18 cellular contexts compared by ENCODE assay signal in genomic region chr1:221606216-221606615, GRCh38.
"Had no signal": no experiment of that assay in that cellular context is flagged by ENCODE, and none has a peak within 500 bp of the region (broad histone marks: within the 10 kb centered on the region; RNA-seq: fewer than 3 reads in every experiment).

No MANE protein-coding gene starts in this region.

- H3K9me3 ChIP-seq: body of pancreas, heart right ventricle, neutrophil, pancreas had no signal

- H3K27me3 ChIP-seq: body of pancreas, heart right ventricle, neutrophil, pancreas had no signal

- H3K27ac ChIP-seq: body of pancreas, epithelial cell of prostate, heart right ventricle, neutrophil, pancreas had no signal

- ATAC-seq: activated CD8-positive, alpha-beta memory T cell treated with anti-CD3 and anti-CD28 coated beads, Interleukin-2, amount 10 ng/mL, durations not matched to agents 7 days and 5 days; body of pancreas; heart right ventricle; natural killer cell; pancreas; sciatic nerve; stimulated activated memory B cell treated with anti-CD40 and anti-IgM and Interleukin-4, amounts not matched to agents 10 μg/mL and 1 μg/mL and 100 μg/mL, for 72 hours; WTC11 had no signal

- DNase-seq: activated CD4-positive, alpha-beta memory T cell treated with anti-CD3 and anti-CD28 coated beads, Interleukin-2, amount 10 ng/mL, durations not matched to agents 7 days and 5 days; activated CD4-positive, alpha-beta T cell treated with anti-CD3 and anti-CD28 coated beads for 4 hours; activated CD8-positive, alpha-beta memory T cell treated with anti-CD3 and anti-CD28 coated beads, Interleukin-2, amount 10 ng/mL, durations not matched to agents 7 days and 5 days; activated naive CD4-positive, alpha-beta T cell treated with Interleukin-2 at 50 U/mL for 16 hours; activated naive CD8-positive, alpha-beta T cell treated with anti-CD3 and anti-CD28 coated beads, Interleukin-2, amount 10 ng/mL, durations not matched to agents 7 days and 5 days; amygdala; body of pancreas; dermis blood vessel endothelial cell; effector memory CD4-positive, alpha-beta T cell; heart right ventricle; natural killer cell; pancreas; stimulated activated CD4-positive, alpha-beta T cell treated with anti-CD3 and anti-CD28 coated beads, Interleukin-4, amount 100 ng/mL, for 24 hours had no signal

- H3K36me3 ChIP-seq: heart right ventricle, neutrophil, pancreas had no signal

- H3K4me1 ChIP-seq: body of pancreas, heart right ventricle, pancreas had no signal

- H3K4me3 ChIP-seq: body of pancreas, heart right ventricle, pancreas had no signal
